In the genomic region with DNA sequence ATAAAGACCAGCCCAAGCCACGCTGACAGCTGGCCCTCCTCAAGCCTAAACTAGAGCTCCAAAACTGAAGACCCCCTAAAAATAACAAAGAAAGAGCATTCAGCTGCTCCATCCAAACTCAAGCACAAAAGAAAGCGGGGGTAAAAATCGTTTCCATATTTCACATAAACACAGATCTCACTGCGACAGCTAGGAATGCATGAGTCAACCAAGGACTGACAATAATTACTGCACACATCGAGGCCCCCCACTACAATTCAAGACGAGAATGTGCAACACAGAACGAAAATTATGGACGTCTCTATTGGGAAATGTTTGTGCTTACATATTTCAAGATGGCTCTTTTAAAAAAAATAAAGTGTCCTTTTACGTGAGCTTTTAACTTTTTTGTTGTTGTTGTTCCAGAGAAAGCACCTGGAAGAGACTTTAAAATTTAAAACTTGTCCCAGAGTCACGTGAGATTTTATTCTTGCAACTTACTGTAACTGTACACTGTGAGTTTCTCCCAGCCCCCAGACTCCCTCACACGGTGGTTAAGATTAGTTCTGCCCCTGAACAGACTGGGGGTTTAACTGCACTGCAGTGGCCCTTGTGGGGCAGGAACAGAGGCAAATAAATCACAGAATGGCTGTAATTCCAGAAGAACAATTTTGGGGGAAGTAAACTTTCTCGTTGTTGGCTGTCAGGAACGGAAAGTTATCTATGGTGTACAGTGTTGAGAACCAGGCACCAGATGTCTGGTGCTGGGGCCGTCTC, we compare ENCODE assay signal across 11 cellular contexts. TPM values are rescaled to one million over a fixed set of nuclear protein-coding genes. Genes with fewer than 3 reads are reported as not detected.
DNase-seq lines count a peak whose midpoint lies in the region; ATAC-seq and TF ChIP-seq lines count a peak whose summit lies in the region.
"Had no signal": no experiment of that assay in that cellular context is flagged by ENCODE, and none has a peak within 500 bp of the region (broad histone marks: within the 10 kb centered on the region; RNA-seq: fewer than 3 reads in every experiment).

No MANE protein-coding gene starts in this region.

- no peak for TF ChIP-seq POLR2A in esophagus squamous epithelium (IDR thresholded peaks at IDR 0.05)

- H3K27ac Mint-ChIP-seq in osteocyte (ENCODE audit: unreplicated experiment) = peak overlapping the region; percentile 88
- H3K27ac Mint-ChIP-seq in activated naive CD4-positive, alpha-beta T cell treated with anti-CD3 and anti-CD28 coated beads, Interleukin-2, amount 50 U/mL, for 72 hours = no peak overlapping the region

- POLR2A ChIA-PET in Panc1 (lab: Charles Lee) = interaction anchor here (0.6 kb wide), 1 partner anchor 24 kb away, joined by 3 read pairs; no protein-coding TSS in a partner anchor

- no peaks in the 10 kb centered on the region for H3K9me3 Mint-ChIP-seq in osteocyte (ENCODE audit: unreplicated experiment)
- no peaks in the 10 kb centered on the region for H3K9me3 Mint-ChIP-seq in activated naive CD4-positive, alpha-beta T cell treated with anti-CD3 and anti-CD28 coated beads, Interleukin-2, amount 50 U/mL, for 72 hours

- peak overlapping the region; percentile 77 for H3K4me3 Mint-ChIP-seq in osteocyte (ENCODE audit: unreplicated experiment)

- no peaks in the 10 kb centered on the region for H3K27me3 ChIP-seq in Panc1 (ENCODE audit: control insufficient read depth, insufficient read depth, low read length)
- no peaks in the 10 kb centered on the region for H3K27me3 ChIP-seq in esophagus squamous epithelium
- H3K27me3 ChIP-seq: BLaER1 treated with 17β-estradiol and CSF1 and Interleukin-3, amounts not matched to agents 10 nM and 100 nM had no signal

- 45 to 66% methylated on average over 14 of the region's 14 CpGs for WGBS in esophagus squamous epithelium, 2 donors

- DNase-seq in ACHN = peak; percentile 43
- DNase-seq in Panc1 (ENCODE audit: low read depth, low spot score) = no peak
- DNase-seq in esophagus squamous epithelium (lab: John Stamatoyannopoulos, UW) = no peak
- no peak for DNase-seq in osteocyte (ENCODE audit: extremely low spot score, unreplicated experiment)
- no peak for DNase-seq in D341Med (ENCODE audit: low spot score)
- no peak for DNase-seq in COLO668 (lab: John Stamatoyannopoulos, UW; ENCODE audit: unreplicated experiment)
- no peak for DNase-seq in activated naive CD4-positive, alpha-beta T cell treated with anti-CD3 and anti-CD28 coated beads, Interleukin-2, amount 50 U/mL, for 72 hours (ENCODE audit: low spot score in 2 of 2)
- DNase-seq in SHP77 treated with DMSO at 0.1 percent for 48 hours (lab: John Stamatoyannopoulos, UW) = no peak
- DNase-seq: activated effector memory CD4-positive, alpha-beta T cell treated with anti-CD3 and anti-CD28 coated beads, Interleukin-2, amount 50 U/mL, for 16 hours; stimulated activated CD8-positive, alpha-beta memory T cell treated with anti-CD3 and anti-CD28 coated beads, Interleukin-4, amount 100 ng/mL, for 48 hours had no signal

- H3K4me1 ChIP-seq in Panc1 (ENCODE audit: control insufficient read depth, insufficient read depth, low read length) (peaks cover 36% of the 10 kb centered on the region), esophagus squamous epithelium (peaks cover 9 to 70% (median 17%) of the 10 kb centered on the region in 3 donors)

- CTCF ChIA-PET in Panc1 (lab: Charles Lee) = no interaction called here

- H3K36me3 ChIP-seq in Panc1 (ENCODE audit: control insufficient read depth, insufficient read depth, low read length) (no peaks in the 10 kb centered on the region; the same call in 1 of the 2 replicates), esophagus squamous epithelium (no peaks in the 10 kb centered on the region)

- TF ChIP-seq CTCF in Panc1 (IDR thresholded peaks at IDR 0.05) = no peak
- no peak for TF ChIP-seq CTCF in esophagus squamous epithelium (IDR thresholded peaks at IDR 0.05)
- TF ChIP-seq CTCF in osteocyte (IDR thresholded peaks at IDR 0.05) = no peak

- H3K4me3 ChIP-seq in Panc1 (ENCODE audit: low read depth in 2 of 2, low read length in 2 of 2) = peak overlapping the region; percentile 6 to 17; a peak in 2 of 4 replicates
- H3K4me3 ChIP-seq in esophagus squamous epithelium = peak overlapping the region in 2 of 4 donors; percentile 8 to 23
- H3K4me3 ChIP-seq: BLaER1 treated with 17β-estradiol and CSF1 and Interleukin-3, amounts not matched to agents 10 nM and 100 nM had no signal

- no peaks in the 10 kb centered on the region for H3K36me3 Mint-ChIP-seq in osteocyte (ENCODE audit: unreplicated experiment)
- H3K36me3 Mint-ChIP-seq in activated naive CD4-positive, alpha-beta T cell treated with anti-CD3 and anti-CD28 coated beads, Interleukin-2, amount 50 U/mL, for 72 hours = no peaks in the 10 kb centered on the region

- no peaks in the 10 kb centered on the region for H3K27me3 Mint-ChIP-seq in osteocyte (ENCODE audit: unreplicated experiment)

- no peaks in the 10 kb centered on the region for H3K9me3 ChIP-seq in Panc1 (ENCODE audit: control insufficient read depth, insufficient read depth, low read depth, low read length)
- no peaks in the 10 kb centered on the region for H3K9me3 ChIP-seq in esophagus squamous epithelium
- H3K9me3 ChIP-seq: BLaER1 treated with 17β-estradiol and CSF1 and Interleukin-3, amounts not matched to agents 10 nM and 100 nM had no signal

- H3K4me1 Mint-ChIP-seq in osteocyte (ENCODE audit: unreplicated experiment) = peaks cover 66% of the 10 kb centered on the region

- BruUV-seq in Panc1 (replicated peaks; lab: Mats Ljungman, UMichigan) = no TSS peak

- ATAC-seq in Panc1 = peak; percentile 35; the same call in 1 of the 2 replicates
- ATAC-seq in activated naive CD4-positive, alpha-beta T cell treated with anti-CD3 and anti-CD28 coated beads, Interleukin-2, amount 50 U/mL, for 72 hours = no peak

- H3K27ac ChIP-seq in Panc1 (ENCODE audit: low read length) = peak overlapping the region; percentile 59
- H3K27ac ChIP-seq in esophagus squamous epithelium = peak overlapping the region in 3 of 4 donors; percentile 28 to 40 (median 36)
- H3K27ac ChIP-seq: BLaER1 treated with 17β-estradiol and CSF1 and Interleukin-3, amounts not matched to agents 10 nM and 100 nM had no signal

- intact Hi-C loops in Panc1 (cut with micrococcal nuclease; ENCODE audit: unreplicated experiment) = no loop called here
- intact Hi-C loops in esophagus squamous epithelium (cut with DNase I) = no loop called here

- in situ Hi-C loops in ACHN (cut with HindIII; ENCODE audit: low pct_ligation_motif_present, low pct_unique_long_range_greater_than_20kb, low sequenced_read_pairs) (no loop called here), Panc1 (cut with HindIII; ENCODE audit: low pct_unique_long_range_greater_than_20kb, low sequenced_read_pairs) (no loop called here)

RNA-seq across cellular contexts. Expression of gene CNKSR3, which starts 30.9 kb away (rescaled TPM):
- total RNA-seq in Panc1 (2021; ENCODE audit: unreplicated experiment) = 18.2 TPM
- polyA plus RNA-seq in Panc1 (2012; ENCODE audit: insufficient read length) = 10.2 TPM
- total RNA-seq in esophagus squamous epithelium = 10 to 100 TPM; 10.2 to 18.8 (median 13.8) TPM
- 14.6 and 15.3 TPM in 2 replicates for total RNA-seq in osteocyte
- total RNA-seq in activated naive CD4-positive, alpha-beta T cell treated with anti-CD3 and anti-CD28 coated beads, Interleukin-2, amount 50 U/mL, for 72 hours = under 1 TPM in 1 of 2 donors, not detected in 1; 0.78 TPM
